In genomic region chrX:120262781-120263719, GRCh38 we compare ENCODE assay signal across 15 cellular contexts. TPM values are rescaled to one million over a fixed set of nuclear protein-coding genes. Genes with fewer than 3 reads are reported as not detected.
DNase-seq lines count a peak whose midpoint lies in the region; ATAC-seq, FAIRE-seq and TF ChIP-seq lines count a peak whose summit lies in the region.
"Had no signal": no experiment of that assay in that cellular context is flagged by ENCODE, and none has a peak within 500 bp of the region (broad histone marks: within the 10 kb centered on the region; RNA-seq: fewer than 3 reads in every experiment).

No MANE protein-coding gene starts in this region.

- no peaks in the 10 kb centered on the region for H3K9me3 ChIP-seq in OCI-LY7 (ENCODE audit: low read length)
- H3K9me3 ChIP-seq: right lobe of liver had no signal

- FAIRE-seq in GM12891 (lab: Jason Lieb, UNC), result peak; percentile 94

- CTCF ChIA-PET in OCI-LY7 (lab: Charles Lee; ENCODE audit: unreplicated experiment), result no interaction called here

- no peak for TF ChIP-seq CTCF in OCI-LY7 (conservative IDR thresholded peaks at IDR 0.05; ENCODE audit: low read length)

- ATAC-seq in HG03460 (IDR thresholded peaks at IDR 0.05; ENCODE audit: unreplicated experiment) (peak; percentile 61), HG03139 (IDR thresholded peaks at IDR 0.05; ENCODE audit: unreplicated experiment) (no peak)
- ATAC-seq: PC-3, T-helper 17 cell had no signal

- peaks cover 41% of the 10 kb centered on the region for H3K4me1 ChIP-seq in OCI-LY7 (ENCODE audit: insufficient read depth, low read length, poor library complexity, severe bottlenecking)
- H3K4me1 ChIP-seq: right lobe of liver had no signal

- no peak overlapping the region for H3K4me3 ChIP-seq in OCI-LY7 (ENCODE audit: low read depth, low read length, poor library complexity, severe bottlenecking)
- H3K4me3 ChIP-seq: coronary artery, right lobe of liver had no signal

- peak overlapping the region; percentile 58 for H3K4me2 ChIP-seq in OCI-LY7 (ENCODE audit: low read length)

- no peaks in the 10 kb centered on the region for H3K79me2 ChIP-seq in OCI-LY7 (ENCODE audit: insufficient read depth, low read depth, low read length)

- H4K20me1 ChIP-seq in OCI-LY7 (ENCODE audit: insufficient read depth, low read length), result no peaks in the 10 kb centered on the region

- peak overlapping the region; percentile 83 for H3K27ac ChIP-seq in OCI-LY7 (ENCODE audit: low read depth, low read length, poor library complexity, severe bottlenecking)
- H3K27ac ChIP-seq: C4-2B, coronary artery, right lobe of liver had no signal

- no peaks in the 10 kb centered on the region for H3K9me2 ChIP-seq in OCI-LY7 (ENCODE audit: insufficient read depth, low read length)

- BruUV-seq in OCI-LY7 (replicated peaks; lab: Mats Ljungman, UMichigan), result no TSS peak

- DNase-seq in GM12891 (ENCODE audit: insufficient read length, low spot score) (no peak), OCI-LY7 (ENCODE audit: low spot score) (peak; percentile 75), iPS-NIHi7 (ENCODE audit: extremely low spot score) (peak; percentile 19), GOT3 (lab: John Stamatoyannopoulos, UW) (no peak), cardiac septum (ENCODE audit: low spot score) (no peak)
- no peak for DNase-seq in stimulated activated CD8-positive, alpha-beta memory T cell treated with anti-CD3 and anti-CD28 coated beads, Interleukin-4, amount 100 ng/mL, for 48 hours
- DNase-seq: activated naive CD8-positive, alpha-beta T cell treated with anti-CD3 and anti-CD28 coated beads for 36 hours; NCI-H1417 treated with DMSO at 0.1 percent for 48 hours; PC-3; right lobe of liver; T-helper 17 cell had no signal

- intact Hi-C loops in OCI-LY7 (cut with micrococcal nuclease; ENCODE audit: unreplicated experiment), result no loop called here
- intact Hi-C loops in cardiac septum (cut with DNase I), result no loop called here

- TF ChIP-seq POLR2A in GM12891 (IDR thresholded peaks at IDR 0.05; ENCODE audit: low read depth, low read length), result no peak

- H2AFZ ChIP-seq in OCI-LY7 (ENCODE audit: low read length), result no peak overlapping the region

- H3K36me3 ChIP-seq in OCI-LY7 (ENCODE audit: insufficient read depth, low read length), result peaks cover 6% of the 10 kb centered on the region
- H3K36me3 ChIP-seq: right lobe of liver had no signal

- POLR2A ChIA-PET in OCI-LY7 (lab: Charles Lee), result interaction anchor here (0.8 to 3.6 kb wide), 5 partner anchors 12 to 295 kb away, joined by 3 to 13 read pairs (median 5); partner anchors contain the start of gene ZBTB33

TF ChIP-seq in GM12891, 5 proteins besides CTCF, POLR2A, EP300 and RAD21:
- no peak for TF ChIP-seq POU2F2 (IDR thresholded peaks at IDR 0.05; ENCODE audit: low read depth, low read length)
- TF ChIP-seq SPI1 (IDR thresholded peaks at IDR 0.05; ENCODE audit: low read depth, low read length), result peak; percentile 69

RNA-seq across cellular contexts. Expression of gene ZBTB33, which starts 12.4 kb away (rescaled TPM):
- 8.4 TPM for polyA plus RNA-seq in GM12891 (2012; ENCODE audit: low read depth, missing spikeins)
- total RNA-seq in OCI-LY7 (2014; rRNA removed; shearing (Covaris generic)), result 16.7 TPM in 2 replicates
- total RNA-seq in OCI-LY7 (2022), result 17.7 and 19.3 TPM in 2 replicates
- total RNA-seq in cardiac septum, result 6.5 TPM

RNA-seq across cellular contexts. Expression of gene TMEM255A, which starts 48.2 kb away (rescaled TPM):
- polyA plus RNA-seq in GM12891 (2012; ENCODE audit: low read depth, missing spikeins), result 0.15 TPM
- not detected in 2 replicates for total RNA-seq in OCI-LY7 (2014; rRNA removed; shearing (Covaris generic))
- not detected in 2 replicates for total RNA-seq in OCI-LY7 (2022)
- total RNA-seq in cardiac septum, result 0.48 TPM
- total RNA-seq: activated naive CD8-positive, alpha-beta T cell treated with anti-CD3 and anti-CD28 coated beads for 36 hours; PC-3 had no signal

Comparison
In these comparisons a context has a peak if more than half of its experiments do, and no peak if none do; other contexts are left out.
1. DNase-seq: peak in OCI-LY7 (single experiment) and iPS-NIHi7 (single experiment); none in GM12891 (single experiment), GOT3 (single experiment), cardiac septum (single experiment) and stimulated activated CD8-positive, alpha-beta memory T cell treated with anti-CD3 and anti-CD28 coated beads, Interleukin-4, amount 100 ng/mL, for 48 hours (single experiment).